15 cellular contexts compared by ENCODE assay signal in genomic region chr5:173880306-173880985, GRCh38. TPM values are rescaled to one million over a fixed set of nuclear protein-coding genes. Genes with fewer than 3 reads are reported as not detected.
DNase-seq lines count a peak whose midpoint lies in the region; ATAC-seq and TF ChIP-seq lines count a peak whose summit lies in the region.
"Had no signal": no experiment of that assay in that cellular context is flagged by ENCODE, and none has a peak within 500 bp of the region (broad histone marks: within the 10 kb centered on the region; RNA-seq: fewer than 3 reads in every experiment).

No MANE protein-coding gene starts in this region.

- in situ Hi-C loops in brain microvascular endothelial cell (cut with HindIII; ENCODE audit: low pct_ligation_motif_present, low sequenced_read_pairs), result no loop called here

- no peak overlapping the region for H3K56ac ChIP-seq in mesendoderm (ENCODE audit: low read length)

- no peak overlapping the region for H3K4me3 Mint-ChIP-seq in activated CD4-positive, alpha-beta T cell treated with anti-CD3 and anti-CD28 coated beads for 36 hours
- H3K4me3 Mint-ChIP-seq: activated CD4-positive, alpha-beta T cell treated with anti-CD3 and anti-CD28 coated beads, Interleukin-2, amount 10 ng/mL, durations not matched to agents 7 days and 5 days; activated naive CD8-positive, alpha-beta T cell treated with anti-CD3 and anti-CD28 coated beads for 36 hours; naive thymus-derived CD8-positive, alpha-beta T cell had no signal

- H3K4me3 ChIP-seq in brain microvascular endothelial cell (ENCODE audit: low read depth, low read length), result no peak overlapping the region
- H3K4me3 ChIP-seq in mesendoderm (ENCODE audit: low read length), result no peak overlapping the region

- H3K27ac ChIP-seq in brain microvascular endothelial cell (peak overlapping the region; percentile 54), mesendoderm (ENCODE audit: low read depth, low read length) (no peak overlapping the region)
- H3K27ac ChIP-seq: epithelial cell of prostate had no signal

- H3K4me2 ChIP-seq in mesendoderm (ENCODE audit: low read length), result no peak overlapping the region

- H4K8ac ChIP-seq in mesendoderm (ENCODE audit: low read depth, low read length), result no peak overlapping the region

- no peaks in the 10 kb centered on the region for H3K27me3 Mint-ChIP-seq in activated CD4-positive, alpha-beta T cell treated with anti-CD3 and anti-CD28 coated beads for 36 hours
- H3K27me3 Mint-ChIP-seq: activated CD4-positive, alpha-beta T cell treated with anti-CD3 and anti-CD28 coated beads, Interleukin-2, amount 10 ng/mL, durations not matched to agents 7 days and 5 days; activated naive CD8-positive, alpha-beta T cell treated with anti-CD3 and anti-CD28 coated beads for 36 hours; naive thymus-derived CD8-positive, alpha-beta T cell had no signal

- H2BK120ac ChIP-seq in mesendoderm (ENCODE audit: low read depth, low read length), result no peak overlapping the region

- DNase-seq in AG08395 (ENCODE audit: low spot score), result peak; percentile 83
- DNase-seq in HS-5 (ENCODE audit: low read depth), result peak; percentile 65
- peak; percentile 92 for DNase-seq in brain microvascular endothelial cell
- DNase-seq in mesendoderm, result peak; percentile 36
- no peak for DNase-seq in NCI-H1694 treated with DMSO at 0.1 percent for 48 hours (lab: John Stamatoyannopoulos, UW)
- DNase-seq in NCI-H446 treated with DMSO at 0.1 percent for 48 hours (lab: John Stamatoyannopoulos, UW), result no peak
- no peak for DNase-seq in activated CD4-positive, alpha-beta T cell treated with anti-CD3 and anti-CD28 coated beads for 36 hours
- DNase-seq: activated CD4-positive, alpha-beta T cell treated with anti-CD3 and anti-CD28 coated beads, Interleukin-2, amount 10 ng/mL, durations not matched to agents 7 days and 5 days; activated naive CD8-positive, alpha-beta T cell treated with anti-CD3 and anti-CD28 coated beads for 36 hours; left ventricle myocardium superior; naive thymus-derived CD8-positive, alpha-beta T cell; NCI-H1092 treated with DMSO at 0.1 percent for 48 hours; T1000 had no signal

- H3K23ac ChIP-seq in mesendoderm (ENCODE audit: low read length), result no peak overlapping the region

- WGBS in mesendoderm (ENCODE audit: extremely low coverage, insufficient coverage, low lambda C conversion rate), result no CpG with 5 or more reads among the region's 5 CpGs

- CTCF ChIA-PET in activated CD4-positive, alpha-beta T cell treated with anti-CD3 and anti-CD28 coated beads for 36 hours (lab: Charles Lee), result interaction anchor here (0.6 kb wide), 1 partner anchor 437 kb away, joined by 3 read pairs; no protein-coding TSS in a partner anchor

- intact Hi-C loops in activated CD4-positive, alpha-beta T cell treated with anti-CD3 and anti-CD28 coated beads for 36 hours (cut with DNase I, micrococcal nuclease), result loop anchor here in 1 of 2 experiments (10.0 kb wide), 3 partner anchors 736 to 1594 kb away; partner anchors contain the start of genes BNIP1, DUSP1 and SFXN1

- ATAC-seq in HG02571 (IDR thresholded peaks at IDR 0.05; ENCODE audit: unreplicated experiment), result no peak
- ATAC-seq in activated CD4-positive, alpha-beta T cell treated with anti-CD3 and anti-CD28 coated beads for 36 hours, result no peak
- ATAC-seq: left ventricle myocardium superior; naive thymus-derived CD8-positive, alpha-beta T cell had no signal

- H3K27me3 ChIP-seq in brain microvascular endothelial cell (replicated peaks) (no peaks in the 10 kb centered on the region), mesendoderm (ENCODE audit: insufficient read depth, low read length, poor library complexity) (no peaks in the 10 kb centered on the region)

- no peak overlapping the region for H2BK15ac ChIP-seq in mesendoderm (replicated peaks; ENCODE audit: low read depth)

- H3K9me3 Mint-ChIP-seq in activated CD4-positive, alpha-beta T cell treated with anti-CD3 and anti-CD28 coated beads for 36 hours (ENCODE audit: low read depth), result peaks cover 7% of the 10 kb centered on the region

- H3K9ac ChIP-seq in mesendoderm (ENCODE audit: low read length), result no peak overlapping the region

- no peak overlapping the region for H2AK5ac ChIP-seq in mesendoderm (ENCODE audit: low read length)

- H4K5ac ChIP-seq in mesendoderm (ENCODE audit: low read length), result no peak overlapping the region

- POLR2A ChIA-PET in activated CD4-positive, alpha-beta T cell treated with anti-CD3 and anti-CD28 coated beads for 36 hours (lab: Charles Lee), result no interaction called here

- H3K36me3 ChIP-seq in brain microvascular endothelial cell (replicated peaks) (no peaks in the 10 kb centered on the region), mesendoderm (ENCODE audit: control insufficient read depth, insufficient read depth, low read length) (no peaks in the 10 kb centered on the region)

- no peak overlapping the region for H3K27ac Mint-ChIP-seq in activated CD4-positive, alpha-beta T cell treated with anti-CD3 and anti-CD28 coated beads for 36 hours
- H3K27ac Mint-ChIP-seq: activated CD4-positive, alpha-beta T cell treated with anti-CD3 and anti-CD28 coated beads, Interleukin-2, amount 10 ng/mL, durations not matched to agents 7 days and 5 days; activated naive CD8-positive, alpha-beta T cell treated with anti-CD3 and anti-CD28 coated beads for 36 hours had no signal

- no peak overlapping the region for H2BK5ac ChIP-seq in mesendoderm (ENCODE audit: low read length)

- TF ChIP-seq CTCF in brain microvascular endothelial cell (IDR thresholded peaks at IDR 0.05; ENCODE audit: low read depth, low read length, missing control alignments), result no peak

- H3K4ac ChIP-seq in mesendoderm (ENCODE audit: low read depth, low read length), result no peak overlapping the region

- H3K4me1 ChIP-seq in mesendoderm (ENCODE audit: control insufficient read depth, low read depth, low read length), result no peaks in the 10 kb centered on the region

- no peaks in the 10 kb centered on the region for H3K79me1 ChIP-seq in mesendoderm (ENCODE audit: low read length)

- H3K79me2 ChIP-seq in mesendoderm (ENCODE audit: control insufficient read depth, insufficient read depth, low read length), result no peaks in the 10 kb centered on the region

- H3K18ac ChIP-seq in mesendoderm (ENCODE audit: low read length), result no peak overlapping the region

- peaks cover 2% of the 10 kb centered on the region for H3K36me3 Mint-ChIP-seq in activated CD4-positive, alpha-beta T cell treated with anti-CD3 and anti-CD28 coated beads for 36 hours (ENCODE audit: low read depth)

- peaks cover 20% of the 10 kb centered on the region for H3K4me1 Mint-ChIP-seq in activated CD4-positive, alpha-beta T cell treated with anti-CD3 and anti-CD28 coated beads for 36 hours

RNA-seq across cellular contexts. Expression of gene CPEB4, which starts 7.7 kb away (rescaled TPM):
- polyA plus RNA-seq in mesendoderm (2013, experiment 1 of 2), result 2.4 TPM
- polyA plus RNA-seq in mesendoderm (2013, experiment 2 of 2), result 2.4 TPM
- total RNA-seq in activated CD4-positive, alpha-beta T cell treated with anti-CD3 and anti-CD28 coated beads for 36 hours, result 1 to 10 TPM; 5.6 to 8.3 TPM

Comparison
In these comparisons a context has a peak if more than half of its experiments do, and no peak if none do; other contexts are left out.
1. DNase-seq: peak in AG08395 (single experiment), HS-5 (single experiment), brain microvascular endothelial cell (single experiment) and mesendoderm (single experiment); none in NCI-H1694 treated with DMSO at 0.1 percent for 48 hours (single experiment), NCI-H446 treated with DMSO at 0.1 percent for 48 hours (single experiment) and activated CD4-positive, alpha-beta T cell treated with anti-CD3 and anti-CD28 coated beads for 36 hours (single experiment).